In genomic region chr1:10021992-10022391, GRCh38 we compare ENCODE assay signal across 4 cellular contexts. TPM values are rescaled to one million over a fixed set of nuclear protein-coding genes. Genes with fewer than 3 reads are reported as not detected.
"Had no signal": no experiment of that assay in that cellular context is flagged by ENCODE, and none has a peak within 500 bp of the region (broad histone marks: within the 10 kb centered on the region; RNA-seq: fewer than 3 reads in every experiment).

No MANE protein-coding gene starts in this region.

RNA-seq across cellular contexts. Expression of gene RBP7, which starts 25.0 kb away (rescaled TPM):
- total RNA-seq: naive thymus-derived CD8-positive, alpha-beta T cell; natural killer cell treated with Interleukin-12 subunit alpha and Interleukin-12 subunit beta and Interleukin-15 and Interleukin-18, amount 100 ng/mL, for 72 hours; osteocyte had no signal
- polyA plus RNA-seq: naive thymus-derived CD8-positive, alpha-beta T cell; smooth muscle cell had no signal
